8 cellular contexts compared by ENCODE assay signal in genomic region chr4:151015458-151016344, GRCh38.
DNase-seq lines count a peak whose midpoint lies in the region; ATAC-seq and TF ChIP-seq lines count a peak whose summit lies in the region.

No MANE protein-coding gene starts in this region.

- H3K9ac ChIP-seq in iPS-20b (ENCODE audit: low read depth, low read length) = peak overlapping the region; percentile 97

- no peak for TF ChIP-seq CTCF in brain microvascular endothelial cell (IDR thresholded peaks at IDR 0.05; ENCODE audit: low read depth, low read length, missing control alignments)

- in situ Hi-C loops in brain microvascular endothelial cell (cut with HindIII; ENCODE audit: low pct_ligation_motif_present, low sequenced_read_pairs) = no loop called here

- ATAC-seq in GM18520 (IDR thresholded peaks at IDR 0.05; ENCODE audit: unreplicated experiment) (peak; percentile 70), HG03039 (IDR thresholded peaks at IDR 0.05; ENCODE audit: unreplicated experiment) (peak; percentile 74)

- H3K4me1 ChIP-seq in iPS-20b (ENCODE audit: insufficient read depth, low read length) = no peaks in the 10 kb centered on the region

- H3K27ac ChIP-seq in brain microvascular endothelial cell = peak overlapping the region; percentile 54
- H3K27ac ChIP-seq in iPS-20b (ENCODE audit: low read length) = peak overlapping the region; percentile 98
- H3K27ac ChIP-seq in skin epidermis = peak overlapping the region; percentile 84 to 99 (median 97)

- H3K9me3 ChIP-seq in iPS-20b (ENCODE audit: insufficient read depth, low read depth, low read length) = no peaks in the 10 kb centered on the region

- H3K27me3 ChIP-seq in brain microvascular endothelial cell (replicated peaks) (no peaks in the 10 kb centered on the region), iPS-20b (ENCODE audit: insufficient read depth, low read length) (no peaks in the 10 kb centered on the region)

- DNase-seq in 8988T = peak; percentile 54
- peak; percentile 78 to 89 for DNase-seq in NCI-H2081 (lab: John Stamatoyannopoulos, UW)
- peak; percentile 91 for DNase-seq in UCSD-AML1 (lab: John Stamatoyannopoulos, UW; ENCODE audit: unreplicated experiment)
- DNase-seq in brain microvascular endothelial cell = peak; percentile 37

- H3K36me3 ChIP-seq in brain microvascular endothelial cell (replicated peaks) (no peaks in the 10 kb centered on the region), iPS-20b (ENCODE audit: insufficient read depth, low read depth, low read length) (0 out of 2 replicates have a peak, but pooled peaks cover 5% of the 10 kb centered on the region)

- peak overlapping the region; percentile 96 for H3K4me3 ChIP-seq in brain microvascular endothelial cell (ENCODE audit: low read depth, low read length)
- peak overlapping the region; percentile 99 for H3K4me3 ChIP-seq in iPS-20b (ENCODE audit: low read length)
- H3K4me3 ChIP-seq in skin epidermis = peak overlapping the region; percentile 81 to 99 (median 95)

Comparison
In these comparisons a context has a peak if more than half of its experiments do, and no peak if none do; other contexts are left out.
1. Peak in every context shown above with its lines: DNase-seq, ATAC-seq, H3K4me3 ChIP-seq and H3K27ac ChIP-seq.
2. DNase-seq: peak in every context shown above with its lines; median percentile 91 in UCSD-AML1; 84 in NCI-H2081; 54 in 8988T; 37 in brain microvascular endothelial cell.